1 cellular context compared by ENCODE assay signal in the genomic region with DNA sequence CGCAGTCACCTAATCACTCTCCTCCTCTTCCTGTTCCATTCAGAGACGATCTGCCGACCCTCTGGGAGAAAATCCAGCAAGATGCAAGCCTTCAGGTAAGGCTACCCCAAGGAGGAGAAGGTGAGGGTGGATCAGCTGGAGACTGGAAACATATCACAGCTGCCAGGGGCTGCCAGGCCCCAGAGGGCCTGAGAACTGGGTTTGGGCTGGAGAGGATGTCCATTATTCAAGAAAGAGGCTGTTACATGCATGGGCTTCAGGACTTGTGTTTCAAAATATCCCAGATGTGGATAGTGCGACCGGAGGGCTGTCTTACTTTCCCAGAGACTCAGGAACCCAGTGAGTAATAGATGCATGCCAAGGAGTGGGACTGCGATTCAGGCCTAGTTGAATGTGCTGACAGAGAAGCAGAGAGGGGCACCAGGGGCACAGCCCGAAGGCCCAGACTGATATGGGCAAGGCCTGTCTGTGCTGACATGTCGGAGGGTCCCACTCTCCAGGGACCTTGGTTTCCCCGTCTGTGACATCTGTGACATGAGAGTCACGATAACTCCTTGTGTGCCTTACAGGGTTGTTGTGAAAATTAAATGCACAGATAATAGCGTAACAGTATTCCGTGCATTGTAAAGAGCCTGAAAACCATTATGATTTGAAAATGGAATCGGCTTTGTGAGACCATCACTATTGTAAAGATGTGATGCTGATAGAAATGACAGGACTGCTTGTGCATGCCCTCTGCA.
TF ChIP-seq lines count a peak whose summit lies in the region.

No MANE protein-coding gene starts in this region.

TF ChIP-seq in HepG2, 621 proteins besides CTCF, POLR2A, EP300 and RAD21 (continued from another document and continues in another):
- TF ChIP-seq, protein P1, sequence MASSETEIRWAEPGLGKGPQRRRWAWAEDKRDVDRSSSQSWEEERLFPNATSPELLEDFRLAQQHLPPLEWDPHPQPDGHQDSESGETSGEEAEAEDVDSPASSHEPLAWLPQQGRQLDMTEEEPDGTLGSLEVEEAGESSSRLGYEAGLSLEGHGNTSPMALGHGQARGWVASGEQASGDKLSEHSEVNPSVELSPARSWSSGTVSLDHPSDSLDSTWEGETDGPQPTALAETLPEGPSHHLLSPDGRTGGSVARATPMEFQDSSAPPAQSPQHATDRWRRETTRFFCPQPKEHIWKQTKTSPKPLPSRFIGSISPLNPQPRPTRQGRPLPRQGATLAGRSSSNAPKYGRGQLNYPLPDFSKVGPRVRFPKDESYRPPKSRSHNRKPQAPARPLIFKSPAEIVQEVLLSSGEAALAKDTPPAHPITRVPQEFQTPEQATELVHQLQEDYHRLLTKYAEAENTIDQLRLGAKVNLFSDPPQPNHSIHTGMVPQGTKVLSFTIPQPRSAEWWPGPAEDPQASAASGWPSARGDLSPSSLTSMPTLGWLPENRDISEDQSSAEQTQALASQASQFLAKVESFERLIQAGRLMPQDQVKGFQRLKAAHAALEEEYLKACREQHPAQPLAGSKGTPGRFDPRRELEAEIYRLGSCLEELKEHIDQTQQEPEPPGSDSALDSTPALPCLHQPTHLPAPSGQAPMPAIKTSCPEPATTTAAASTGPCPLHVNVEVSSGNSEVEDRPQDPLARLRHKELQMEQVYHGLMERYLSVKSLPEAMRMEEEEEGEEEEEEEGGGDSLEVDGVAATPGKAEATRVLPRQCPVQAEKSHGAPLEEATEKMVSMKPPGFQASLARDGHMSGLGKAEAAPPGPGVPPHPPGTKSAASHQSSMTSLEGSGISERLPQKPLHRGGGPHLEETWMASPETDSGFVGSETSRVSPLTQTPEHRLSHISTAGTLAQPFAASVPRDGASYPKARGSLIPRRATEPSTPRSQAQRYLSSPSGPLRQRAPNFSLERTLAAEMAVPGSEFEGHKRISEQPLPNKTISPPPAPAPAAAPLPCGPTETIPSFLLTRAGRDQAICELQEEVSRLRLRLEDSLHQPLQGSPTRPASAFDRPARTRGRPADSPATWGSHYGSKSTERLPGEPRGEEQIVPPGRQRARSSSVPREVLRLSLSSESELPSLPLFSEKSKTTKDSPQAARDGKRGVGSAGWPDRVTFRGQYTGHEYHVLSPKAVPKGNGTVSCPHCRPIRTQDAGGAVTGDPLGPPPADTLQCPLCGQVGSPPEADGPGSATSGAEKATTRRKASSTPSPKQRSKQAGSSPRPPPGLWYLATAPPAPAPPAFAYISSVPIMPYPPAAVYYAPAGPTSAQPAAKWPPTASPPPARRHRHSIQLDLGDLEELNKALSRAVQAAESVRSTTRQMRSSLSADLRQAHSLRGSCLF (CRISPR knock-in tag; IDR thresholded peaks at IDR 0.05; ENCODE audit: borderline replicate concordance) = no peak
- TF ChIP-seq CC2D1A (CRISPR knock-in tag; IDR thresholded peaks at IDR 0.05) = 0 out of 2 replicates have a peak, but pooled peaks have one; percentile 49
- no peak for TF ChIP-seq SRF (IDR thresholded peaks at IDR 0.05; ENCODE audit: low read depth, low read length)
- 0 out of 2 replicates have a peak, but pooled peaks have one; percentile 34 for TF ChIP-seq ZFP37 (CRISPR knock-in tag; IDR thresholded peaks at IDR 0.05; ENCODE audit: borderline replicate concordance)
- peak; percentile 30; the same call in 1 of the 2 replicates for TF ChIP-seq THAP9 (CRISPR knock-in tag; IDR thresholded peaks at IDR 0.05; ENCODE audit: borderline replicate concordance)
- 0 out of 2 replicates have a peak, but pooled peaks have one; percentile 5 for TF ChIP-seq TAF1 (CRISPR knock-in tag; IDR thresholded peaks at IDR 0.05)
- TF ChIP-seq EHMT2 (IDR thresholded peaks at IDR 0.05; ENCODE audit: borderline replicate concordance, low read depth, low read length) = no peak
- TF ChIP-seq CHCHD3 (CRISPR knock-in tag; IDR thresholded peaks at IDR 0.05) = 0 out of 2 replicates have a peak, but pooled peaks have one; percentile 30
- peak; percentile 72; the same call in 1 of the 2 replicates for TF ChIP-seq SRY (CRISPR knock-in tag; IDR thresholded peaks at IDR 0.05)
- TF ChIP-seq ZNF660 (CRISPR knock-in tag; IDR thresholded peaks at IDR 0.05; ENCODE audit: borderline replicate concordance, low read depth) = no peak
- 0 out of 2 replicates have a peak, but pooled peaks have one; percentile 31 for TF ChIP-seq TOPORS (CRISPR knock-in tag; IDR thresholded peaks at IDR 0.05)
- no peak for TF ChIP-seq ZSCAN22 (CRISPR knock-in tag; IDR thresholded peaks at IDR 0.05)
- no peak for TF ChIP-seq ZNF530 (CRISPR knock-in tag; IDR thresholded peaks at IDR 0.05; ENCODE audit: low read depth)
- no peak for TF ChIP-seq NONO (IDR thresholded peaks at IDR 0.05)
- TF ChIP-seq NONO (CRISPR knock-in tag; conservative IDR thresholded peaks at IDR 0.05) = no peak
- TF ChIP-seq ATF2 (CRISPR knock-in tag; IDR thresholded peaks at IDR 0.05) = 0 out of 2 replicates have a peak, but pooled peaks have one; percentile 6
- peak; percentile 50; the same call in 1 of the 2 replicates for TF ChIP-seq DNMT1 (CRISPR knock-in tag; IDR thresholded peaks at IDR 0.05)
- TF ChIP-seq ZSCAN29 (CRISPR knock-in tag; conservative IDR thresholded peaks at IDR 0.05) = peak; percentile 63; the same call in 1 of the 2 replicates
- peak; percentile 31; the same call in 1 of the 2 replicates for TF ChIP-seq ZNF274 (CRISPR knock-in tag; IDR thresholded peaks at IDR 0.05)
- no peak for TF ChIP-seq KMT2A (CRISPR knock-in tag; IDR thresholded peaks at IDR 0.05)
- no peak for TF ChIP-seq ZBTB7B (CRISPR knock-in tag; IDR thresholded peaks at IDR 0.05)
- peak; percentile 81; the same call in 1 of the 2 replicates for TF ChIP-seq ZNF782 (CRISPR knock-in tag; IDR thresholded peaks at IDR 0.05; ENCODE audit: borderline replicate concordance)
- 0 out of 2 replicates have a peak, but pooled peaks have one; percentile 30 for TF ChIP-seq ZNF225 (CRISPR knock-in tag; IDR thresholded peaks at IDR 0.05)
- no peak for TF ChIP-seq RNF2 (conservative IDR thresholded peaks at IDR 0.05; ENCODE audit: low read depth)
- no peak for TF ChIP-seq YY1 (IDR thresholded peaks at IDR 0.05; ENCODE audit: insufficient read depth, insufficient replicate concordance, low read depth, low read length)
- TF ChIP-seq TARDBP (CRISPR knock-in tag; IDR thresholded peaks at IDR 0.05) = no peak; the same call in 1 of the 2 replicates
- TF ChIP-seq ZNF558 (CRISPR knock-in tag; IDR thresholded peaks at IDR 0.05; ENCODE audit: borderline replicate concordance) = no peak; the same call in 1 of the 2 replicates
- no peak for TF ChIP-seq ATF3 (CRISPR knock-in tag; IDR thresholded peaks at IDR 0.05)
- TF ChIP-seq, protein P2, sequence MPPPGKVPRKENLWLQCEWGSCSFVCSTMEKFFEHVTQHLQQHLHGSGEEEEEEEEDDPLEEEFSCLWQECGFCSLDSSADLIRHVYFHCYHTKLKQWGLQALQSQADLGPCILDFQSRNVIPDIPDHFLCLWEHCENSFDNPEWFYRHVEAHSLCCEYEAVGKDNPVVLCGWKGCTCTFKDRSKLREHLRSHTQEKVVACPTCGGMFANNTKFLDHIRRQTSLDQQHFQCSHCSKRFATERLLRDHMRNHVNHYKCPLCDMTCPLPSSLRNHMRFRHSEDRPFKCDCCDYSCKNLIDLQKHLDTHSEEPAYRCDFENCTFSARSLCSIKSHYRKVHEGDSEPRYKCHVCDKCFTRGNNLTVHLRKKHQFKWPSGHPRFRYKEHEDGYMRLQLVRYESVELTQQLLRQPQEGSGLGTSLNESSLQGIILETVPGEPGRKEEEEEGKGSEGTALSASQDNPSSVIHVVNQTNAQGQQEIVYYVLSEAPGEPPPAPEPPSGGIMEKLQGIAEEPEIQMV (CRISPR knock-in tag; IDR thresholded peaks at IDR 0.05; ENCODE audit: low read depth) = no peak
- peak; percentile 22; the same call in 1 of the 2 replicates for TF ChIP-seq SSRP1 (CRISPR knock-in tag; IDR thresholded peaks at IDR 0.05)
- 0 out of 2 replicates have a peak, but pooled peaks have one; percentile 20 for TF ChIP-seq ZNF343 (CRISPR knock-in tag; IDR thresholded peaks at IDR 0.05)
- TF ChIP-seq, protein P3, sequence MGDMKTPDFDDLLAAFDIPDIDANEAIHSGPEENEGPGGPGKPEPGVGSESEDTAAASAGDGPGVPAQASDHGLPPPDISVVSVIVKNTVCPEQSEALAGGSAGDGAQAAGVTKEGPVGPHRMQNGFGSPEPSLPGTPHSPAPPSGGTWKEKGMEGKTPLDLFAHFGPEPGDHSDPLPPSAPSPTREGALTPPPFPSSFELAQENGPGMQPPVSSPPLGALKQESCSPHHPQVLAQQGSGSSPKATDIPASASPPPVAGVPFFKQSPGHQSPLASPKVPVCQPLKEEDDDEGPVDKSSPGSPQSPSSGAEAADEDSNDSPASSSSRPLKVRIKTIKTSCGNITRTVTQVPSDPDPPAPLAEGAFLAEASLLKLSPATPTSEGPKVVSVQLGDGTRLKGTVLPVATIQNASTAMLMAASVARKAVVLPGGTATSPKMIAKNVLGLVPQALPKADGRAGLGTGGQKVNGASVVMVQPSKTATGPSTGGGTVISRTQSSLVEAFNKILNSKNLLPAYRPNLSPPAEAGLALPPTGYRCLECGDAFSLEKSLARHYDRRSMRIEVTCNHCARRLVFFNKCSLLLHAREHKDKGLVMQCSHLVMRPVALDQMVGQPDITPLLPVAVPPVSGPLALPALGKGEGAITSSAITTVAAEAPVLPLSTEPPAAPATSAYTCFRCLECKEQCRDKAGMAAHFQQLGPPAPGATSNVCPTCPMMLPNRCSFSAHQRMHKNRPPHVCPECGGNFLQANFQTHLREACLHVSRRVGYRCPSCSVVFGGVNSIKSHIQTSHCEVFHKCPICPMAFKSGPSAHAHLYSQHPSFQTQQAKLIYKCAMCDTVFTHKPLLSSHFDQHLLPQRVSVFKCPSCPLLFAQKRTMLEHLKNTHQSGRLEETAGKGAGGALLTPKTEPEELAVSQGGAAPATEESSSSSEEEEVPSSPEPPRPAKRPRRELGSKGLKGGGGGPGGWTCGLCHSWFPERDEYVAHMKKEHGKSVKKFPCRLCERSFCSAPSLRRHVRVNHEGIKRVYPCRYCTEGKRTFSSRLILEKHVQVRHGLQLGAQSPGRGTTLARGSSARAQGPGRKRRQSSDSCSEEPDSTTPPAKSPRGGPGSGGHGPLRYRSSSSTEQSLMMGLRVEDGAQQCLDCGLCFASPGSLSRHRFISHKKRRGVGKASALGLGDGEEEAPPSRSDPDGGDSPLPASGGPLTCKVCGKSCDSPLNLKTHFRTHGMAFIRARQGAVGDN (CRISPR knock-in tag; IDR thresholded peaks at IDR 0.05) = peak; percentile 69
- no peak for TF ChIP-seq RFXANK (CRISPR knock-in tag; IDR thresholded peaks at IDR 0.05)
- no peak for TF ChIP-seq ZNF510 (CRISPR knock-in tag; IDR thresholded peaks at IDR 0.05; ENCODE audit: low read depth)
- TF ChIP-seq, protein P4, sequence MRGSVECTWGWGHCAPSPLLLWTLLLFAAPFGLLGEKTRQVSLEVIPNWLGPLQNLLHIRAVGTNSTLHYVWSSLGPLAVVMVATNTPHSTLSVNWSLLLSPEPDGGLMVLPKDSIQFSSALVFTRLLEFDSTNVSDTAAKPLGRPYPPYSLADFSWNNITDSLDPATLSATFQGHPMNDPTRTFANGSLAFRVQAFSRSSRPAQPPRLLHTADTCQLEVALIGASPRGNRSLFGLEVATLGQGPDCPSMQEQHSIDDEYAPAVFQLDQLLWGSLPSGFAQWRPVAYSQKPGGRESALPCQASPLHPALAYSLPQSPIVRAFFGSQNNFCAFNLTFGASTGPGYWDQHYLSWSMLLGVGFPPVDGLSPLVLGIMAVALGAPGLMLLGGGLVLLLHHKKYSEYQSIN (CRISPR knock-in tag; IDR thresholded peaks at IDR 0.05; ENCODE audit: borderline replicate concordance) = no peak
- TF ChIP-seq ATAD3A (CRISPR knock-in tag; IDR thresholded peaks at IDR 0.05) = no peak
- TF ChIP-seq ZNF768 (CRISPR knock-in tag; IDR thresholded peaks at IDR 0.05) = no peak
- TF ChIP-seq ZFP36L2 (CRISPR knock-in tag; IDR thresholded peaks at IDR 0.05) = no peak
